8 cellular contexts compared by ENCODE assay signal in genomic region chr1:53197301-53198205, GRCh38. TPM values are rescaled to one million over a fixed set of nuclear protein-coding genes. Genes with fewer than 3 reads are reported as not detected.
DNase-seq lines count a peak whose midpoint lies in the region; ATAC-seq and TF ChIP-seq lines count a peak whose summit lies in the region.

No MANE protein-coding gene starts in this region.

- H3K4me3 Mint-ChIP-seq in CD8-positive, alpha-beta memory T cell = peak overlapping the region; percentile 92 to 99 (median 97)

- H3K9me3 ChIP-seq in CD8-positive, alpha-beta memory T cell (ENCODE audit: low read length) = no peaks in the 10 kb centered on the region
- no peaks in the 10 kb centered on the region for H3K9me3 ChIP-seq in MG63
- H3K9me3 ChIP-seq in mammary epithelial cell (replicated peaks; ENCODE audit: insufficient read depth, low read length) = no peaks in the 10 kb centered on the region
- no peaks in the 10 kb centered on the region for H3K9me3 ChIP-seq in upper lobe of right lung

- H3K4me2 ChIP-seq in mammary epithelial cell (ENCODE audit: insufficient read depth, low read depth, low read length) = peak overlapping the region; percentile 73

- no peaks in the 10 kb centered on the region for H3K27me3 Mint-ChIP-seq in CD8-positive, alpha-beta memory T cell

- TF ChIP-seq CTCF in mammary epithelial cell (conservative IDR thresholded peaks at IDR 0.05 in 1 of 2, IDR thresholded peaks at IDR 0.05 in 1 of 2; ENCODE audit: extremely low read depth in 1 of 2, insufficient read depth in 1 of 2, low read depth in 1 of 2, low read length in 2 of 2) (no peak), lower leg skin (IDR thresholded peaks at IDR 0.05) (no peak), upper lobe of right lung (IDR thresholded peaks at IDR 0.05) (no peak)

- H3K9me3 Mint-ChIP-seq in CD8-positive, alpha-beta memory T cell = no peaks in the 10 kb centered on the region

- H3K27ac ChIP-seq in CD8-positive, alpha-beta memory T cell (ENCODE audit: low read depth, low read length) = peak overlapping the region; percentile 96
- peak overlapping the region; percentile 83 for H3K27ac ChIP-seq in mammary epithelial cell (ENCODE audit: insufficient read depth, low read depth, low read length)
- H3K27ac ChIP-seq in upper lobe of right lung = peak overlapping the region; percentile 100

- H2AFZ ChIP-seq in mammary epithelial cell (ENCODE audit: low read depth, low read length) = peak overlapping the region; percentile 88

- CTCF ChIA-PET in CD8-positive, alpha-beta memory T cell (lab: Charles Lee) = interaction anchor here (0.6 to 1.1 kb wide), 2 partner anchors 193 to 276 kb away, joined by 3 to 4 read pairs; partner anchors contain the start of gene ECHDC2
- CTCF ChIA-PET in mammary epithelial cell (lab: Charles Lee; ENCODE audit: low non-redundant PET) = interaction anchor here (0.6 kb wide), 1 partner anchor 538 kb away, joined by 4 read pairs; no protein-coding TSS in a partner anchor

- H3K27me3 ChIP-seq in CD8-positive, alpha-beta memory T cell (ENCODE audit: insufficient read depth, low read length, poor library complexity, severe bottlenecking) = no peaks in the 10 kb centered on the region
- H3K27me3 ChIP-seq in MG63 (no peaks in the 10 kb centered on the region), mammary epithelial cell (ENCODE audit: insufficient read depth, low read length) (no peaks in the 10 kb centered on the region), upper lobe of right lung (no peaks in the 10 kb centered on the region)

- peaks cover 7 to 41% (median 9%) of the 10 kb centered on the region in 3 donors for H3K36me3 Mint-ChIP-seq in CD8-positive, alpha-beta memory T cell

- peak overlapping the region; percentile 88 for H3K9ac ChIP-seq in mammary epithelial cell (ENCODE audit: insufficient read depth, low read length)

- intact Hi-C loops in mammary epithelial cell (cut with micrococcal nuclease) = no loop called here
- intact Hi-C loops in lower leg skin (cut with DNase I; ENCODE audit: low total_unique reads) = no loop called here
- intact Hi-C loops in upper lobe of right lung (cut with DNase I) = no loop called here

- TF ChIP-seq POLR2A in lower leg skin (IDR thresholded peaks at IDR 0.05) = no peak

- H3K36me3 ChIP-seq in CD8-positive, alpha-beta memory T cell (ENCODE audit: insufficient read depth, low read length) = peaks cover 10% of the 10 kb centered on the region
- H3K36me3 ChIP-seq in MG63 (peaks cover 3% of the 10 kb centered on the region; the same call in 1 of the 2 replicates), mammary epithelial cell (ENCODE audit: insufficient read depth, low read length) (peaks cover 3% of the 10 kb centered on the region), upper lobe of right lung (peaks cover 20% of the 10 kb centered on the region)

- no peak for DNase-seq in CD8-positive, alpha-beta memory T cell
- no peak for DNase-seq in MG63
- DNase-seq in mammary epithelial cell = no peak
- no peak for DNase-seq in lower leg skin (ENCODE audit: low spot score in 2 of 2)
- DNase-seq in upper lobe of right lung = no peak
- DNase-seq in LoVo (ENCODE audit: low spot score) = no peak
- no peak for DNase-seq in G401 (ENCODE audit: low spot score)

- WGBS in mammary epithelial cell (ENCODE audit: low coverage, missing lambda C conversion rate) = 41% methylated on average over 12 of the region's 13 CpGs
- WGBS in lower leg skin, 2 donors = 21 to 22% methylated on average over 13 of the region's 13 CpGs

- POLR2A ChIA-PET in CD8-positive, alpha-beta memory T cell (lab: Charles Lee) = interaction anchor here (0.7 to 1.7 kb wide), 2 partner anchors 22 to 24 kb away, joined by 3 to 9 read pairs; no protein-coding TSS in a partner anchor

- peaks cover 26% of the 10 kb centered on the region for H3K79me2 ChIP-seq in mammary epithelial cell (ENCODE audit: insufficient read depth, low read length)

- dilution Hi-C loops in mammary epithelial cell (cut with HindIII; ENCODE audit: low sequenced_read_pairs) = no loop called here

- peak; percentile 15 for ATAC-seq in upper lobe of right lung
- ATAC-seq in GM18502 (IDR thresholded peaks at IDR 0.05; ENCODE audit: poor library complexity, unreplicated experiment) = no peak

- in situ Hi-C loops in mammary epithelial cell (cut with MboI; ENCODE audit: low sequenced_read_pairs in 2 of 2) (loop anchor here (25.0 kb wide), 2 partner anchors 260 to 285 kb away; partner anchors contain the start of genes ECHDC2 (in 1 of the 2) and SCP2 (in 1 of the 2)), G401 (cut with HindIII; ENCODE audit: low sequenced_read_pairs) (no loop called here)

- BruUV-seq in mammary epithelial cell (replicated peaks; lab: Mats Ljungman, UMichigan) = no TSS peak

- peaks cover 21% of the 10 kb centered on the region for H3K4me1 ChIP-seq in CD8-positive, alpha-beta memory T cell (ENCODE audit: insufficient read depth, low read length)
- peaks cover 29% of the 10 kb centered on the region for H3K4me1 ChIP-seq in mammary epithelial cell (ENCODE audit: insufficient read depth, low read length)
- H3K4me1 ChIP-seq in upper lobe of right lung = peaks cover 31% of the 10 kb centered on the region

- peak overlapping the region; percentile 83 for H3K4me3 ChIP-seq in CD8-positive, alpha-beta memory T cell (ENCODE audit: low read length)
- H3K4me3 ChIP-seq in MG63 (peak overlapping the region; percentile 70), mammary epithelial cell (replicated peaks in 1 of 3; ENCODE audit: insufficient read depth in 1 of 3, low read depth in 2 of 3, low read length in 3 of 3) (peak overlapping the region; percentile 67 to 94 (median 92)), lower leg skin (ENCODE audit: low read depth, poor library complexity, severe bottlenecking) (peak overlapping the region; percentile 93), upper lobe of right lung (peak overlapping the region; percentile 92)

- peak overlapping the region; percentile 98 to 100 (median 99) for H3K27ac Mint-ChIP-seq in CD8-positive, alpha-beta memory T cell

- peaks cover 29 to 52% (median 40%) of the 10 kb centered on the region in 3 donors for H3K4me1 Mint-ChIP-seq in CD8-positive, alpha-beta memory T cell

- no peaks in the 10 kb centered on the region for H4K20me1 ChIP-seq in mammary epithelial cell (ENCODE audit: insufficient read depth, low read length)

RNA-seq across cellular contexts. Expression of gene CPT2, which starts 0.9 kb away (rescaled TPM):
- 10 to 100 TPM; 20.5 to 21.4 TPM for total RNA-seq in CD8-positive, alpha-beta memory T cell
- 19.4 TPM for polyA plus RNA-seq in CD8-positive, alpha-beta memory T cell
- 7.5 and 14.4 TPM in 2 replicates for total RNA-seq in MG63 (2014; rRNA removed; shearing (Covaris generic); ENCODE audit: low replicate concordance)
- total RNA-seq in mammary epithelial cell = 10 to 100 TPM; 21.2 to 28.0 TPM
- polyA plus RNA-seq in mammary epithelial cell = 25.2 TPM
- 12.6 TPM for polyA minus RNA-seq in mammary epithelial cell
- total RNA-seq in lower leg skin = 10 to 100 TPM; 30.1 to 47.1 (median 36.7) TPM
- total RNA-seq in upper lobe of right lung = 24.1 TPM
- total RNA-seq in G401 (2014; rRNA removed; shearing (Covaris generic)) = 47.9 and 53.3 TPM in 2 replicates

RNA-seq across cellular contexts. Expression of gene CZIB, which starts 22.9 kb away (rescaled TPM):
- total RNA-seq in CD8-positive, alpha-beta memory T cell = 10 to 100 TPM; 58.0 to 58.4 TPM
- 60.4 TPM for polyA plus RNA-seq in CD8-positive, alpha-beta memory T cell
- 59.2 and 90.4 TPM in 2 replicates for total RNA-seq in MG63 (2014; rRNA removed; shearing (Covaris generic); ENCODE audit: low replicate concordance)
- total RNA-seq in mammary epithelial cell = 10 to 100 TPM; 24.8 to 30.2 TPM
- polyA plus RNA-seq in mammary epithelial cell = 38.6 TPM
- polyA minus RNA-seq in mammary epithelial cell = 2.4 TPM
- total RNA-seq in lower leg skin = 10 to 100 TPM; 19.1 to 39.8 (median 29.0) TPM
- 58.0 TPM for total RNA-seq in upper lobe of right lung
- 61.6 and 70.9 TPM in 2 replicates for total RNA-seq in G401 (2014; rRNA removed; shearing (Covaris generic))

RNA-seq across cellular contexts. Expression of gene MAGOH, which starts 40.8 kb away (rescaled TPM):
- total RNA-seq in CD8-positive, alpha-beta memory T cell = 100 to 1,000 TPM; 127 to 129 TPM
- polyA plus RNA-seq in CD8-positive, alpha-beta memory T cell = 121 TPM
- total RNA-seq in MG63 (2014; rRNA removed; shearing (Covaris generic); ENCODE audit: low replicate concordance) = 32.7 and 50.2 TPM in 2 replicates
- total RNA-seq in mammary epithelial cell (10 to 100 TPM; 15.8 to 43.8 TPM), lower leg skin (10 to 100 TPM; 15.2 to 33.7 (median 21.1) TPM), upper lobe of right lung (38.8 TPM)
- polyA plus RNA-seq in mammary epithelial cell = 17.8 TPM
- 57.4 TPM for polyA minus RNA-seq in mammary epithelial cell
- 15.2 and 55.9 TPM in 2 replicates for total RNA-seq in G401 (2014; rRNA removed; shearing (Covaris generic))

RNA-seq across cellular contexts. Expression of gene SLC1A7, which starts 55.1 kb away (rescaled TPM):
- not detected for total RNA-seq in CD8-positive, alpha-beta memory T cell
- 0.08 TPM for polyA plus RNA-seq in CD8-positive, alpha-beta memory T cell
- not detected in 2 replicates for total RNA-seq in MG63 (2014; rRNA removed; shearing (Covaris generic); ENCODE audit: low replicate concordance)
- total RNA-seq in mammary epithelial cell = not detected
- polyA plus RNA-seq in mammary epithelial cell = not detected
- polyA minus RNA-seq in mammary epithelial cell = not detected
- not detected for total RNA-seq in lower leg skin
- 0.26 TPM for total RNA-seq in upper lobe of right lung
- 0.27 TPM in 1 of 2 replicates, not detected in the other for total RNA-seq in G401 (2014; rRNA removed; shearing (Covaris generic))
